ENCODE assay signal across 2 cellular contexts in the genomic region with DNA sequence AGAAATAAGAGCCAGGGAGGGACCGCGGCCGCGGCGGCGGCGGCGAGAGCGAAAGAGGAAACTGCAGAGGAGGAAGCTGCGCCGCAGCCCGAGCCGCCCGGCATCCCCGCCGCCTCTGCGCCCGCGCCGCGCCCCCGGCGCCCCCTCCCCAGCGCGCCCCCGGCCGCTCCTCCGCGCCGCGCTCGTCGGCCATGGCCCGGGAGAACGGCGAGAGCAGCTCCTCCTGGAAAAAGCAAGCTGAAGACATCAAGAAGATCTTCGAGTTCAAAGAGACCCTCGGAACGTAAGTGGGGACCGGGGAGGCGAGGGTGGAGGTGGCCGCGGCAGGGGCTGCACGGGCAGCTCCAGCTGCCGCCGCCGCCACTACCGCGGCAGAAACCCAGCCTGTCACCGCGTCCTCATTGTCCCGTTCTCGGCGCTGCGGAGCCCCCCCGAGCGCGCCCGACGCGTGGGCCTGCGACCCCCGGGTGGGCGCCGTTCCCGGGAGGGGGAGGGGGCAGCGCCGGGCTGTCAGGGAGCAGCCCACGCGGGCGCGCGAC.
TF ChIP-seq lines count a peak whose summit lies in the region.

No MANE protein-coding gene starts in this region.

TF ChIP-seq in SK-N-SH, 30 proteins besides CTCF, POLR2A, EP300 and RAD21 (continued from another document):
- TF ChIP-seq, protein P1, sequence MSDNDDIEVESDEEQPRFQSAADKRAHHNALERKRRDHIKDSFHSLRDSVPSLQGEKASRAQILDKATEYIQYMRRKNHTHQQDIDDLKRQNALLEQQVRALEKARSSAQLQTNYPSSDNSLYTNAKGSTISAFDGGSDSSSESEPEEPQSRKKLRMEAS (IDR thresholded peaks at IDR 0.05; ENCODE audit: low read depth), result no peak

TF ChIP-seq in SK-N-SH treated with all-trans-retinoic acid at 6 μM for 48 hours, 23 proteins besides CTCF, POLR2A, EP300 and RAD21 (continued from another document):
- TF ChIP-seq, protein P2, sequence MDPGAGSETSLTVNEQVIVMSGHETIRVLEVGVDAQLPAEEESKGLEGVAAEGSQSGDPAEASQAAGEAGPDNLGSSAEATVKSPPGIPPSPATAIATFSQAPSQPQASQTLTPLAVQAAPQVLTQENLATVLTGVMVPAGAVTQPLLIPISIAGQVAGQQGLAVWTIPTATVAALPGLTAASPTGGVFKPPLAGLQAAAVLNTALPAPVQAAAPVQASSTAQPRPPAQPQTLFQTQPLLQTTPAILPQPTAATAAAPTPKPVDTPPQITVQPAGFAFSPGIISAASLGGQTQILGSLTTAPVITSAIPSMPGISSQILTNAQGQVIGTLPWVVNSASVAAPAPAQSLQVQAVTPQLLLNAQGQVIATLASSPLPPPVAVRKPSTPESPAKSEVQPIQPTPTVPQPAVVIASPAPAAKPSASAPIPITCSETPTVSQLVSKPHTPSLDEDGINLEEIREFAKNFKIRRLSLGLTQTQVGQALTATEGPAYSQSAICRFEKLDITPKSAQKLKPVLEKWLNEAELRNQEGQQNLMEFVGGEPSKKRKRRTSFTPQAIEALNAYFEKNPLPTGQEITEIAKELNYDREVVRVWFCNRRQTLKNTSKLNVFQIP (CRISPR knock-in tag; IDR thresholded peaks at IDR 0.05; ENCODE audit: borderline replicate concordance, low read depth), result no peak
- TF ChIP-seq, protein P3, sequence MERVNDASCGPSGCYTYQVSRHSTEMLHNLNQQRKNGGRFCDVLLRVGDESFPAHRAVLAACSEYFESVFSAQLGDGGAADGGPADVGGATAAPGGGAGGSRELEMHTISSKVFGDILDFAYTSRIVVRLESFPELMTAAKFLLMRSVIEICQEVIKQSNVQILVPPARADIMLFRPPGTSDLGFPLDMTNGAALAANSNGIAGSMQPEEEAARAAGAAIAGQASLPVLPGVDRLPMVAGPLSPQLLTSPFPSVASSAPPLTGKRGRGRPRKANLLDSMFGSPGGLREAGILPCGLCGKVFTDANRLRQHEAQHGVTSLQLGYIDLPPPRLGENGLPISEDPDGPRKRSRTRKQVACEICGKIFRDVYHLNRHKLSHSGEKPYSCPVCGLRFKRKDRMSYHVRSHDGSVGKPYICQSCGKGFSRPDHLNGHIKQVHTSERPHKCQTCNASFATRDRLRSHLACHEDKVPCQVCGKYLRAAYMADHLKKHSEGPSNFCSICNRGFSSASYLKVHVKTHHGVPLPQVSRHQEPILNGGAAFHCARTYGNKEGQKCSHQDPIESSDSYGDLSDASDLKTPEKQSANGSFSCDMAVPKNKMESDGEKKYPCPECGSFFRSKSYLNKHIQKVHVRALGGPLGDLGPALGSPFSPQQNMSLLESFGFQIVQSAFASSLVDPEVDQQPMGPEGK (CRISPR knock-in tag; IDR thresholded peaks at IDR 0.05; ENCODE audit: borderline replicate concordance), result no peak
